ENCODE assay signal across 8 cellular contexts in genomic region chr14:58280954-58281787, GRCh38. TPM values are rescaled to one million over a fixed set of nuclear protein-coding genes. Genes with fewer than 3 reads are reported as not detected.
DNase-seq lines count a peak whose midpoint lies in the region; ATAC-seq, FAIRE-seq and TF ChIP-seq lines count a peak whose summit lies in the region.

No MANE protein-coding gene starts in this region.

- H3K4me2 ChIP-seq in HepG2 (ENCODE audit: low read depth, low read length), result no peak overlapping the region

- H3K9me3 ChIP-seq in HepG2 (ENCODE audit: low read length) (no peaks in the 10 kb centered on the region), suprapubic skin (no peaks in the 10 kb centered on the region)

- H3K27me3 Mint-ChIP-seq in HFFc6 (ENCODE audit: insufficient read depth), result peaks cover 6% of the 10 kb centered on the region; the same call in 1 of the 2 replicates

- peaks cover 91% of the 10 kb centered on the region for H3K79me2 ChIP-seq in HepG2 (ENCODE audit: insufficient read depth, low read length)

- H3K4me1 Mint-ChIP-seq in HFFc6 (ENCODE audit: low read depth), result peaks cover 57% of the 10 kb centered on the region

- H3K36me3 ChIP-seq in HepG2 (replicated peaks in 1 of 2; ENCODE audit: control insufficient read depth in 1 of 2, insufficient read depth in 2 of 2, low read length in 2 of 2) (peaks cover 8 to 62% of the 10 kb centered on the region in 2 experiments), suprapubic skin (peaks cover 51% of the 10 kb centered on the region)

- peak overlapping the region; percentile 82 for H3K4me3 Mint-ChIP-seq in HFFc6

- H3K4me3 ChIP-seq in HepG2 (replicated peaks in 1 of 3; ENCODE audit: insufficient read depth in 1 of 3, low read depth in 2 of 3, low read length in 3 of 3) (no peak overlapping the region), suprapubic skin (no peak overlapping the region)

- no peak for TF ChIP-seq CTCF in HFFc6 (IDR thresholded peaks at IDR 0.05)
- TF ChIP-seq CTCF in HepG2 (CRISPR knock-in tag; IDR thresholded peaks at IDR 0.05), result no peak
- TF ChIP-seq CTCF in suprapubic skin (IDR thresholded peaks at IDR 0.05), result no peak

- ATAC-seq in HepG2, result no peak
- no peak for ATAC-seq in HG03521 (IDR thresholded peaks at IDR 0.05; ENCODE audit: unreplicated experiment)

- no peak overlapping the region for H2AFZ ChIP-seq in HepG2 (ENCODE audit: low read length)

- in situ Hi-C loops in HepG2 (cut with HindIII; ENCODE audit: extremely low pct_ligation_motif_present, low pct_unique_long_range_greater_than_20kb), result no loop called here

- 93% methylated on average over 4 of the region's 4 CpGs for WGBS in HepG2 (ENCODE audit: low lambda C conversion rate)
- WGBS in suprapubic skin, result 3% methylated on average over 4 of the region's 4 CpGs

- FAIRE-seq in RCC 7860 (lab: Jason Lieb, UNC) (peak; percentile 95), HepG2 (lab: Jason Lieb, UNC) (no peak)

- intact Hi-C loops in HepG2 (cut with micrococcal nuclease; ENCODE audit: unreplicated experiment), result no loop called here

- H3K9me3 Mint-ChIP-seq in HFFc6, result no peaks in the 10 kb centered on the region

- TF ChIP-seq EP300 in HepG2 (IDR thresholded peaks at IDR 0.05; ENCODE audit: low read depth in 2 of 2, low read length in 2 of 2) (no peak), HepG2 (CRISPR knock-in tag; IDR thresholded peaks at IDR 0.05; ENCODE audit: borderline replicate concordance) (no peak), suprapubic skin (IDR thresholded peaks at IDR 0.05) (no peak)

- no peaks in the 10 kb centered on the region for H4K20me1 ChIP-seq in HepG2 (ENCODE audit: insufficient read depth, low read length)

- H3K9ac ChIP-seq in HepG2 (ENCODE audit: insufficient read depth, low read depth, low read length), result no peak overlapping the region

- BruUV-seq in HepG2 (replicated peaks; lab: Mats Ljungman, UMichigan), result no TSS peak

- peak overlapping the region; percentile 66 for H3K27ac ChIP-seq in cingulate gyrus (ENCODE audit: low read depth, low read length)
- H3K27ac ChIP-seq in HepG2 (ENCODE audit: extremely low read length, insufficient read depth, low read length), result no peak overlapping the region
- peak overlapping the region; percentile 51 for H3K27ac ChIP-seq in suprapubic skin

- DNase-seq in GDM1 (lab: John Stamatoyannopoulos, UW) (peak; percentile 52), HFFc6 (peak; percentile 97), RCC 7860 (ENCODE audit: low spot score) (peak; percentile 94), HepG2 (ENCODE audit: low spot score) (no peak), suprapubic skin (ENCODE audit: low spot score in 2 of 2) (no peak), DMS53 (lab: John Stamatoyannopoulos, UW) (no peak)

- peak overlapping the region; percentile 99 for H3K27ac Mint-ChIP-seq in HFFc6

- TF ChIP-seq POLR2A in HepG2 (IDR thresholded peaks at IDR 0.05; ENCODE audit: insufficient read depth in 1 of 2, low read depth in 2 of 2, low read length in 2 of 2), result no peak
- no peak for TF ChIP-seq POLR2A in suprapubic skin (IDR thresholded peaks at IDR 0.05)

- no peak for TF ChIP-seq RAD21 in HepG2 (CRISPR knock-in tag; IDR thresholded peaks at IDR 0.05)

- H3K27me3 ChIP-seq in HepG2 (ENCODE audit: control insufficient read depth in 1 of 2, insufficient read depth in 2 of 2, low read length in 2 of 2), result no peaks in the 10 kb centered on the region
- no peaks in the 10 kb centered on the region for H3K27me3 ChIP-seq in suprapubic skin

- CTCF ChIA-PET in HepG2 (lab: Yijun Ruan, JAX; ENCODE audit: low intra/inter-chr PET ratio, low total read pairs), result no interaction called here

- H3K4me1 ChIP-seq in HepG2 (ENCODE audit: insufficient read depth, low read length) (peaks cover 85% of the 10 kb centered on the region), suprapubic skin (peaks cover 27% of the 10 kb centered on the region)

- POLR2A ChIA-PET in HepG2 (lab: Yijun Ruan, JAX), result interaction anchor here (1.0 to 1.2 kb wide), 2 partner anchors 17 kb away, joined by 4 to 5 read pairs; partner anchors contain the start of gene ARID4A

- peaks cover 45% of the 10 kb centered on the region for H3K36me3 Mint-ChIP-seq in HFFc6 (ENCODE audit: low read depth)

TF ChIP-seq in HepG2, 621 proteins besides CTCF, POLR2A, EP300 and RAD21:
- TF ChIP-seq RBM22 (optimal IDR thresholded peaks at IDR 0.05; ENCODE audit: low read length) (peak; percentile 35), IKZF5 (CRISPR knock-in tag; IDR thresholded peaks at IDR 0.05) (no peak), ZSCAN9 (CRISPR knock-in tag; IDR thresholded peaks at IDR 0.05; ENCODE audit: borderline replicate concordance) (no peak), ZNF468 (CRISPR knock-in tag; IDR thresholded peaks at IDR 0.05) (no peak), SNAI1 (CRISPR knock-in tag; IDR thresholded peaks at IDR 0.05; ENCODE audit: borderline replicate concordance) (no peak), ZBTB21 (CRISPR knock-in tag; IDR thresholded peaks at IDR 0.05) (peak; percentile 35; the same call in 1 of the 2 replicates)

RNA-seq across cellular contexts. Expression of gene ARID4A, which starts 17.2 kb away (rescaled TPM):
- 10 to 100 TPM; 10.5 to 13.4 (median 12.3) TPM for total RNA-seq in HFFc6 (2021; fragmentation: NEBNext Ultra II Directional; extraction: Animal tissue kit (Norgen Biotek cat#: 25700))
- total RNA-seq in HepG2 (2016; rRNA removed; fragmentation: Illumina TruSeq; extraction: Trizol) (9.7 and 9.9 TPM in 2 replicates), suprapubic skin (10 to 100 TPM; 11.0 to 42.2 (median 14.4) TPM)
- 27.6 and 35.2 TPM in 2 replicates for total RNA-seq in HepG2 (2016; cell fraction: cytosol; rRNA removed; fragmentation: Illumina TruSeq; extraction: Trizol; ENCODE audit: low read depth)
- total RNA-seq in HepG2 (2016; cell fraction: insoluble cytoplasmic fraction; rRNA removed; fragmentation: Illumina TruSeq; extraction: Trizol), result 8.3 and 10.4 TPM in 2 replicates
- 10.1 and 11.0 TPM in 2 replicates for total RNA-seq in HepG2 (2016; cell fraction: membrane; rRNA removed; fragmentation: Illumina TruSeq; extraction: Trizol)
- 20.6 and 24.9 TPM in 2 replicates for total RNA-seq in HepG2 (2016; cell fraction: nucleus; rRNA removed; fragmentation: Illumina TruSeq; extraction: Trizol)
- 6.2 and 7.2 TPM in 2 replicates for polyA plus RNA-seq in HepG2 (2011; rRNA removed)
- 1.9 and 3.0 TPM in 2 replicates for polyA plus RNA-seq in HepG2 (2011; cell fraction: cytosol; rRNA removed)
- 11.9 and 12.4 TPM in 2 replicates for polyA plus RNA-seq in HepG2 (2011; cell fraction: nucleus; rRNA removed)
- polyA plus RNA-seq in HepG2 (2012), result 9.0 and 12.9 TPM in 2 replicates
- 0.31 and 0.49 TPM in 2 replicates for polyA plus RNA-seq in HepG2 (2016; cell fraction: cytosol; fragmentation: Illumina TruSeq; extraction: Trizol; ENCODE audit: low read depth)
- polyA plus RNA-seq in HepG2 (2016; cell fraction: insoluble cytoplasmic fraction; fragmentation: Illumina TruSeq; extraction: Trizol; ENCODE audit: low read depth), result 10.4 and 10.9 TPM in 2 replicates
- polyA plus RNA-seq in HepG2 (2016; cell fraction: membrane; fragmentation: Illumina TruSeq; extraction: Trizol; ENCODE audit: low read depth), result 1.0 and 1.1 TPM in 2 replicates
- polyA plus RNA-seq in HepG2 (2016; cell fraction: nucleus; fragmentation: Illumina TruSeq; extraction: Trizol; ENCODE audit: insufficient read depth, low read depth), result 25.3 and 34.6 TPM in 2 replicates
- 5.8 and 8.2 TPM in 2 replicates for polyA minus RNA-seq in HepG2 (2011; rRNA and poly(A)+ RNA removed; ENCODE audit: low replicate concordance)
- 6.2 and 8.8 TPM in 2 replicates for polyA minus RNA-seq in HepG2 (2011; cell fraction: cytosol; rRNA and poly(A)+ RNA removed)
- polyA minus RNA-seq in HepG2 (2011; cell fraction: nucleus; rRNA and poly(A)+ RNA removed), result 73.2 and 80.9 TPM in 2 replicates

RNA-seq across cellular contexts. Expression of gene PSMA3, which starts 36.5 kb away (rescaled TPM):
- 100 to 1,000 TPM; 158 to 210 (median 187) TPM for total RNA-seq in HFFc6 (2021; fragmentation: NEBNext Ultra II Directional; extraction: Animal tissue kit (Norgen Biotek cat#: 25700))
- 275 and 443 TPM in 2 replicates for total RNA-seq in HepG2 (2016; rRNA removed; fragmentation: Illumina TruSeq; extraction: Trizol)
- 91.1 and 98.5 TPM in 2 replicates for total RNA-seq in HepG2 (2016; cell fraction: cytosol; rRNA removed; fragmentation: Illumina TruSeq; extraction: Trizol; ENCODE audit: low read depth)
- 286 and 449 TPM in 2 replicates for total RNA-seq in HepG2 (2016; cell fraction: insoluble cytoplasmic fraction; rRNA removed; fragmentation: Illumina TruSeq; extraction: Trizol)
- total RNA-seq in HepG2 (2016; cell fraction: membrane; rRNA removed; fragmentation: Illumina TruSeq; extraction: Trizol), result 85.3 and 99.1 TPM in 2 replicates
- 143 and 154 TPM in 2 replicates for total RNA-seq in HepG2 (2016; cell fraction: nucleus; rRNA removed; fragmentation: Illumina TruSeq; extraction: Trizol)
- polyA plus RNA-seq in HepG2 (2011; rRNA removed), result 167 and 232 TPM in 2 replicates
- 146 and 177 TPM in 2 replicates for polyA plus RNA-seq in HepG2 (2011; cell fraction: cytosol; rRNA removed)
- polyA plus RNA-seq in HepG2 (2011; cell fraction: nucleus; rRNA removed), result 47.5 and 66.3 TPM in 2 replicates
- 133 and 136 TPM in 2 replicates for polyA plus RNA-seq in HepG2 (2012)
- 61.4 and 63.4 TPM in 2 replicates for polyA plus RNA-seq in HepG2 (2016; cell fraction: cytosol; fragmentation: Illumina TruSeq; extraction: Trizol; ENCODE audit: low read depth)
- polyA plus RNA-seq in HepG2 (2016; cell fraction: insoluble cytoplasmic fraction; fragmentation: Illumina TruSeq; extraction: Trizol; ENCODE audit: low read depth), result 402 and 430 TPM in 2 replicates
- 72.9 and 75.0 TPM in 2 replicates for polyA plus RNA-seq in HepG2 (2016; cell fraction: membrane; fragmentation: Illumina TruSeq; extraction: Trizol; ENCODE audit: low read depth)
- polyA plus RNA-seq in HepG2 (2016; cell fraction: nucleus; fragmentation: Illumina TruSeq; extraction: Trizol; ENCODE audit: insufficient read depth, low read depth), result 170 and 172 TPM in 2 replicates
- 80.9 and 206 TPM in 2 replicates for polyA minus RNA-seq in HepG2 (2011; rRNA and poly(A)+ RNA removed; ENCODE audit: low replicate concordance)
- polyA minus RNA-seq in HepG2 (2011; cell fraction: cytosol; rRNA and poly(A)+ RNA removed), result 48.7 and 51.6 TPM in 2 replicates
- polyA minus RNA-seq in HepG2 (2011; cell fraction: nucleus; rRNA and poly(A)+ RNA removed), result 75.1 and 78.7 TPM in 2 replicates
- total RNA-seq in suprapubic skin, result 10 to 100 TPM; 78.4 to 92.2 (median 82.4) TPM

Comparison
In these comparisons a context has a peak if more than half of its experiments do, and no peak if none do; other contexts are left out.
1. DNase-seq: peak in GDM1 (single experiment), HFFc6 (single experiment) and RCC 7860 (single experiment); none in HepG2 (single experiment), suprapubic skin (0 of 2) and DMS53 (single experiment).